22 cellular contexts compared by ENCODE assay signal in the genomic region with DNA sequence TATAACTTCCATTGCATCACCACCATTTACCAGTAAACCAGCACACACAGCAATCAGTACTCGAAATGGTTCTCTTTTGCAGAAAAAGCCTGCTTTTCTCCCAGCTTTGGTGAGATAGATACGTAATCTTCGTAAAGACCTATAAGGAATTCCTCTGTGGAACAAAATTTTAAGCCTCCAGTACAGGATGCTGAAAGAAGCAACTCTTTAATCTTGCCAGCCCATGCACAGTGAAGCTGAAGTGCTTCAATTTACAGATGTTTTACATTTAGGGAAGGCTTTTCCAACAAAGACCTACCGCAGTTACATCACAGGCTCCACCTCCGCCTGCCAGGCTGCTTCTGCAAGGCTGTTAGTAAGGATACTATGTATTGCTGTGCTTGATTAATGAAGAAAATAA. TPM values are rescaled to one million over a fixed set of nuclear protein-coding genes. Genes with fewer than 3 reads are reported as not detected.
DNase-seq lines count a peak whose midpoint lies in the region; ATAC-seq and TF ChIP-seq lines count a peak whose summit lies in the region.
"Had no signal": no experiment of that assay in that cellular context is flagged by ENCODE, and none has a peak within 500 bp of the region (broad histone marks: within the 10 kb centered on the region; RNA-seq: fewer than 3 reads in every experiment).

No MANE protein-coding gene starts in this region.

- H3K4me1 Mint-ChIP-seq in H9 (peaks cover 28 to 36% of the 10 kb centered on the region in 2 experiments), natural killer cell (peaks cover 24% of the 10 kb centered on the region in 2 donors)

- peaks cover 75% of the 10 kb centered on the region for H3K27me3 Mint-ChIP-seq in H9 (ENCODE audit: low read depth)
- H3K27me3 Mint-ChIP-seq in natural killer cell (ENCODE audit: low read depth in 2 of 2) = peaks cover 57 to 78% of the 10 kb centered on the region in 2 donors

- DNase-seq in Ammon's horn (ENCODE audit: low spot score) (peak; percentile 15), H9 (no peak), cerebellar cortex (ENCODE audit: low spot score) (peak; percentile 14), natural killer cell (no peak), osteoblast (ENCODE audit: insufficient read length, low spot score, missing footprints) (no peak), NOMO-1 (lab: John Stamatoyannopoulos, UW; ENCODE audit: unreplicated experiment in 2 of 2) (no peak)
- no peak for DNase-seq in effector CD4-positive, alpha-beta T cell
- DNase-seq: ACHN; activated CD4-positive, alpha-beta memory T cell treated with anti-CD3 and anti-CD28 coated beads for 36 hours; amniotic stem cell; cerebellar nuclear complex; DND-41; endodermal cell; HCEC 1CT; MV-4-11; NCI-H2029; NCI-H524; ovary; stomach had no signal

- H3K27ac Mint-ChIP-seq in H9 (no peak overlapping the region), natural killer cell (no peak overlapping the region)
- H3K27ac Mint-ChIP-seq: activated CD4-positive, alpha-beta memory T cell treated with anti-CD3 and anti-CD28 coated beads for 36 hours; endodermal cell; IgD-negative memory B cell had no signal

- H3K56ac ChIP-seq in H9 (ENCODE audit: insufficient read length, low read depth, low read length) = no peak overlapping the region

- intact Hi-C loops in natural killer cell (cut with micrococcal nuclease) = no loop called here

- no peak overlapping the region for H3K23ac ChIP-seq in H9 (ENCODE audit: insufficient read length, low read depth, low read length)

- TF ChIP-seq CTCF in H9 (conservative IDR thresholded peaks at IDR 0.05) (no peak), natural killer cell (IDR thresholded peaks at IDR 0.05) (no peak), osteoblast (IDR thresholded peaks at IDR 0.05; ENCODE audit: extremely low read depth, low read depth, low read length) (no peak)

- peak overlapping the region in 1 of 2 experiments; percentile 90; a peak in 3 of 5 replicates for H3K4me3 Mint-ChIP-seq in H9
- H3K4me3 Mint-ChIP-seq in natural killer cell = peak overlapping the region; percentile 82

- H3T11ph ChIP-seq in H9 (ENCODE audit: low read length) = no peak overlapping the region

- H4K91ac ChIP-seq in H9 (ENCODE audit: insufficient read length, low read depth, low read length) = no peak overlapping the region

- H3K4me3 ChIP-seq in osteoblast (ENCODE audit: insufficient read depth, low read length) = no peak overlapping the region
- H3K4me3 ChIP-seq: ovary had no signal

- no peak overlapping the region for H4K5ac ChIP-seq in H9 (ENCODE audit: insufficient read length, low read depth, low read length)

- no peak overlapping the region for H3K18ac ChIP-seq in H9 (ENCODE audit: insufficient read length, low read depth, low read length)

- no peaks in the 10 kb centered on the region for H3K36me3 Mint-ChIP-seq in H9 (ENCODE audit: insufficient read depth in 1 of 3, low read depth in 3 of 3)
- H3K36me3 Mint-ChIP-seq in natural killer cell = no peaks in the 10 kb centered on the region
- H3K36me3 Mint-ChIP-seq: activated CD4-positive, alpha-beta memory T cell treated with anti-CD3 and anti-CD28 coated beads for 36 hours had no signal

- H3K4ac ChIP-seq in H9 (ENCODE audit: low read depth, low read length) = no peak overlapping the region

- peak overlapping the region; percentile 73 for H3K4me2 ChIP-seq in H9 (ENCODE audit: insufficient read depth, insufficient read length, low read length)
- no peak overlapping the region for H3K4me2 ChIP-seq in osteoblast (ENCODE audit: insufficient read depth, low read length)

- H2AFZ ChIP-seq in H9 (ENCODE audit: low read length) = no peak overlapping the region
- no peak overlapping the region for H2AFZ ChIP-seq in osteoblast (ENCODE audit: low read length)

- no peaks in the 10 kb centered on the region for H4K20me1 ChIP-seq in H9 (ENCODE audit: control insufficient read depth, insufficient read depth, insufficient read length)
- H4K20me1 ChIP-seq in osteoblast (ENCODE audit: insufficient read depth, low read length) = no peaks in the 10 kb centered on the region

- no peak overlapping the region for H2AK5ac ChIP-seq in H9 (ENCODE audit: insufficient read length, low read length)

- H2BK12ac ChIP-seq in H9 (ENCODE audit: insufficient read length, low read depth, low read length) = no peak overlapping the region

- no peak overlapping the region for H2BK20ac ChIP-seq in H9 (ENCODE audit: low read depth, low read length, poor library complexity, severe bottlenecking)

- H2BK120ac ChIP-seq in H9 (ENCODE audit: low read depth, low read length, poor library complexity, severe bottlenecking) = no peak overlapping the region

- H3K27me3 ChIP-seq in H9 (ENCODE audit: insufficient read depth, low read length) (peaks cover 32% of the 10 kb centered on the region), osteoblast (ENCODE audit: insufficient read depth, low read length) (peaks cover 82% of the 10 kb centered on the region)
- H3K27me3 ChIP-seq: ovary had no signal

- H3K9ac ChIP-seq in H9 (ENCODE audit: extremely low read depth, insufficient read length, low read length) = no peak overlapping the region

- H2BK15ac ChIP-seq in H9 (ENCODE audit: low read depth, low read length) = no peak overlapping the region

- peaks cover 21% of the 10 kb centered on the region for H3K23me2 ChIP-seq in H9 (ENCODE audit: insufficient read length, low read depth, low read length, poor library complexity, severe bottlenecking)

- H3K9me3 Mint-ChIP-seq in H9 = no peaks in the 10 kb centered on the region
- H3K9me3 Mint-ChIP-seq in natural killer cell = no peaks in the 10 kb centered on the region
- H3K9me3 Mint-ChIP-seq: activated CD4-positive, alpha-beta memory T cell treated with anti-CD3 and anti-CD28 coated beads for 36 hours; endodermal cell; IgD-negative memory B cell had no signal

- H3K9me3 ChIP-seq in H9 (ENCODE audit: control insufficient read depth, low read depth, low read length) = no peaks in the 10 kb centered on the region
- H3K9me3 ChIP-seq in osteoblast (ENCODE audit: low read depth, low read length) = no peaks in the 10 kb centered on the region
- H3K9me3 ChIP-seq: ovary, stomach had no signal

- H3K79me2 ChIP-seq in H9 (ENCODE audit: insufficient read depth, low read length) = no peaks in the 10 kb centered on the region
- no peaks in the 10 kb centered on the region for H3K79me2 ChIP-seq in osteoblast (ENCODE audit: insufficient read depth, low read length)

- no CpG with 5 or more reads among the region's 5 CpGs for WGBS in H9 (ENCODE audit: extremely low coverage, insufficient read length, low lambda C conversion rate)

- no peak overlapping the region for H3K14ac ChIP-seq in H9 (ENCODE audit: insufficient read depth, low read length)

- H4K8ac ChIP-seq in H9 (replicated peaks; ENCODE audit: insufficient read length, low read depth, low read length) = no peak overlapping the region

- H3K36me3 ChIP-seq in osteoblast (ENCODE audit: insufficient read depth, low read length) = no peaks in the 10 kb centered on the region
- H3K36me3 ChIP-seq: ovary, stomach had no signal

- H3K27ac ChIP-seq in H9 (ENCODE audit: insufficient read length, low read depth, low read length) (no peak overlapping the region), osteoblast (ENCODE audit: low read depth, low read length) (no peak overlapping the region)
- H3K27ac ChIP-seq: HL-60, ovary, stomach had no signal

- H3K4me1 ChIP-seq in H9 (ENCODE audit: insufficient read depth, low read length) (peaks cover 7% of the 10 kb centered on the region; the same call in 1 of the 2 replicates), osteoblast (ENCODE audit: insufficient read depth, low read length) (peaks cover 5% of the 10 kb centered on the region)

- no peaks in the 10 kb centered on the region for H3K79me1 ChIP-seq in H9 (ENCODE audit: insufficient read depth, low read depth, low read length, poor library complexity, severe bottlenecking)

- no peak for ATAC-seq in natural killer cell
- no peak for ATAC-seq in HG03469 (IDR thresholded peaks at IDR 0.05; ENCODE audit: unreplicated experiment)

- no peak overlapping the region for H2BK5ac ChIP-seq in H9 (ENCODE audit: insufficient read length, low read length)

RNA-seq across cellular contexts. Expression of gene ELMOD1, which starts 1.9 kb away (rescaled TPM):
- total RNA-seq in H9 (2021) (0.61 and 0.81 TPM in 2 replicates), natural killer cell (not detected), osteoblast (under 0.01 TPM in 2 replicates)

RNA-seq across cellular contexts. Expression of gene ALKBH8, which starts 27.3 kb away (rescaled TPM):
- total RNA-seq in H9 (2021) (12.7 and 15.7 TPM in 2 replicates), natural killer cell (10 to 100 TPM in 1 of 3 donors, 1 to 10 TPM in 2; 6.9 to 11.8 (median 9.0) TPM), osteoblast (6.2 and 7.7 TPM in 2 replicates)

Comparison
In these comparisons a context has a peak if more than half of its experiments do, and no peak if none do; other contexts are left out.
1. DNase-seq: peak in Ammon's horn (single experiment) and cerebellar cortex (single experiment); none in H9 (single experiment), natural killer cell (single experiment), osteoblast (single experiment), NOMO-1 (0 of 2) and effector CD4-positive, alpha-beta T cell (single experiment).